10 cellular contexts compared by ENCODE assay signal in the genomic region with DNA sequence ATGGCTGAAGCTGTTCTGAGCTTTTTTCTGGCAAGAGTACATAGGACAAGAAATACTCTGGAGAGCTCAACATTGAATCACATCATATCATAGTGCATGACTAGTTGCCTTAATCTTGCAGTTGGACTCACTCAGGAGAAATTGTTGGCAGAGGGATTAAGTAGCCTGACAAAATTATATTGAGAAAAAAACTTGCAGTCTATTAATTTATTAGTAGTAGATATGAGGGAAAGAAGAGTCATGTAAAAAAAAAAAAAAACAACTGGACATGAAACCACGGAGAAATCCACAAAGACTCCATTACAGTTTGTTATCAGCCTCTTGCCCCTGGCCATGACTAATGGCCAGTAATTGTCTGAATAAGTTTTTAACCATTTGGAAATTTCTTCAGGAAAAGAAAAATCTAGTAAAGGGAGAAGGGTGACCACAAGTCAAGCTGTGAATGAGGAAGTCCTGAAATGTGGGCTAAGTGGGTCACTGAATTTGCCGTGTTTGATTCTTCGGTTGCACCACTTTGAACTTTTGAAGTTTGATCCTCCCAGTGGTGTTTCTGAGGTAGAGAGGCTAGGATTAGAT. TPM values are rescaled to one million over a fixed set of nuclear protein-coding genes. Genes with fewer than 3 reads are reported as not detected.
DNase-seq lines count a peak whose midpoint lies in the region; ATAC-seq and TF ChIP-seq lines count a peak whose summit lies in the region.
"Had no signal": no experiment of that assay in that cellular context is flagged by ENCODE, and none has a peak within 500 bp of the region (broad histone marks: within the 10 kb centered on the region; RNA-seq: fewer than 3 reads in every experiment).

No MANE protein-coding gene starts in this region.

- H3K4me1 ChIP-seq in PC-3 (ENCODE audit: insufficient read depth, low read length): peaks cover 8% of the 10 kb centered on the region; the same call in 1 of the 2 replicates
- H3K4me1 ChIP-seq in esophagus muscularis mucosa: peaks cover 67 to 87% (median 77%) of the 10 kb centered on the region in 4 donors

- H3K27me3 Mint-ChIP-seq in osteocyte (ENCODE audit: unreplicated experiment): no peaks in the 10 kb centered on the region

- H3K9ac ChIP-seq in PC-3 (ENCODE audit: low read length): no peak overlapping the region

- H2AFZ ChIP-seq in PC-3 (ENCODE audit: low read length): no peak overlapping the region

- TF ChIP-seq CTCF in PC-3 (conservative IDR thresholded peaks at IDR 0.05; ENCODE audit: low read depth, low read length): no peak
- TF ChIP-seq CTCF in esophagus muscularis mucosa (IDR thresholded peaks at IDR 0.05): no peak
- no peak for TF ChIP-seq CTCF in osteocyte (IDR thresholded peaks at IDR 0.05)

- no peaks in the 10 kb centered on the region for H3K9me3 ChIP-seq in PC-3 (ENCODE audit: low read length)
- no peaks in the 10 kb centered on the region for H3K9me3 ChIP-seq in esophagus muscularis mucosa

- 61% methylated on average over 3 of the region's 3 CpGs for WGBS in esophagus muscularis mucosa

- H3K27me3 ChIP-seq in PC-3 (ENCODE audit: low read length) (no peaks in the 10 kb centered on the region), esophagus muscularis mucosa (no peaks in the 10 kb centered on the region)

- H3F3A ChIP-seq in PC-3 (ENCODE audit: low read length, unreplicated experiment): no peaks in the 10 kb centered on the region

- peaks cover 42% of the 10 kb centered on the region for H3K36me3 Mint-ChIP-seq in osteocyte (ENCODE audit: unreplicated experiment)

- H3K4me3 Mint-ChIP-seq in osteocyte (ENCODE audit: unreplicated experiment): no peak overlapping the region

- no TSS peak for BruUV-seq in PC-3 (replicated peaks; lab: Mats Ljungman, UMichigan)

- DNase-seq in ELR (ENCODE audit: low read depth) (peak; percentile 52), PC-3 (peak; percentile 35), esophagus muscularis mucosa (ENCODE audit: extremely low spot score) (no peak), osteocyte (ENCODE audit: extremely low spot score, unreplicated experiment) (no peak), NK-92 (lab: John Stamatoyannopoulos, UW; ENCODE audit: unreplicated experiment) (no peak)
- DNase-seq: anterior cingulate cortex, NCI-H526 treated with DMSO at 0.1 percent for 48 hours had no signal

- peak overlapping the region; percentile 72 for H3K27ac Mint-ChIP-seq in osteocyte (ENCODE audit: unreplicated experiment)

- peaks cover 13% of the 10 kb centered on the region for H3K9me3 Mint-ChIP-seq in osteocyte (ENCODE audit: unreplicated experiment)

- TF ChIP-seq POLR2A in esophagus muscularis mucosa (IDR thresholded peaks at IDR 0.05; ENCODE audit: low read depth): no peak

- H3K4me2 ChIP-seq in PC-3 (ENCODE audit: low read length): no peak overlapping the region

- H3K36me3 ChIP-seq in PC-3 (ENCODE audit: low read depth, low read length) (no peaks in the 10 kb centered on the region), esophagus muscularis mucosa (no peaks in the 10 kb centered on the region)

- POLR2A ChIA-PET in PC-3 (lab: Charles Lee; ENCODE audit: unreplicated experiment): no interaction called here

- ATAC-seq in PC-3 (no peak), HG03354 (IDR thresholded peaks at IDR 0.05; ENCODE audit: poor library complexity, severe bottlenecking, unreplicated experiment) (no peak), HG03159 (IDR thresholded peaks at IDR 0.05; ENCODE audit: unreplicated experiment) (no peak), GM18868 (IDR thresholded peaks at IDR 0.05; ENCODE audit: unreplicated experiment) (no peak)

- intact Hi-C loops in PC-3 (cut with micrococcal nuclease): no loop called here
- intact Hi-C loops in esophagus muscularis mucosa (cut with DNase I): no loop called here

- H3K79me2 ChIP-seq in PC-3 (ENCODE audit: low read length): no peaks in the 10 kb centered on the region

- no peak for TF ChIP-seq EP300 in esophagus muscularis mucosa (IDR thresholded peaks at IDR 0.05)

- H3K4me3 ChIP-seq in PC-3 (ENCODE audit: low read length): no peak overlapping the region
- H3K4me3 ChIP-seq in esophagus muscularis mucosa: peak overlapping the region in 1 of 4 donors; percentile 7

- H4K20me1 ChIP-seq in PC-3 (ENCODE audit: low read length): no peaks in the 10 kb centered on the region

- H3K27ac ChIP-seq in PC-3 (ENCODE audit: low read length): no peak overlapping the region
- H3K27ac ChIP-seq in esophagus muscularis mucosa (replicated peaks in 1 of 4): peak overlapping the region; percentile 86 to 99 (median 96)

- H3K4me1 Mint-ChIP-seq in osteocyte (ENCODE audit: unreplicated experiment): peaks cover 83% of the 10 kb centered on the region

- CTCF ChIA-PET in PC-3 (lab: Charles Lee): no interaction called here

- H3K9me2 ChIP-seq in PC-3 (replicated peaks; ENCODE audit: low read length): no peaks in the 10 kb centered on the region

RNA-seq across cellular contexts. Expression of gene FHL1, which starts 45.6 kb away (rescaled TPM):
- total RNA-seq in PC-3 (2014; rRNA removed) (42.4 and 51.8 TPM in 2 replicates), esophagus muscularis mucosa (1,000 to 10,000 TPM; 2,189 to 3,092 (median 2,823) TPM), osteocyte (1,613 and 1,725 TPM in 2 replicates)

RNA-seq across cellular contexts. Expression of gene MAP7D3, which starts 58.3 kb away (rescaled TPM):
- total RNA-seq in PC-3 (2014; rRNA removed): 0.40 and 0.69 TPM in 2 replicates
- total RNA-seq in esophagus muscularis mucosa: 10 to 100 TPM; 14.5 to 21.2 (median 17.1) TPM
- 84.7 and 87.4 TPM in 2 replicates for total RNA-seq in osteocyte

Comparison
In these comparisons a context has a peak if more than half of its experiments do, and no peak if none do; other contexts are left out.
1. DNase-seq: peak in ELR (single experiment) and PC-3 (single experiment); none in esophagus muscularis mucosa (single experiment), osteocyte (single experiment) and NK-92 (single experiment).
2. RNA of gene FHL1, which starts 45.6 kb away (total RNA-seq): 2,189 to 3,092 TPM in esophagus muscularis mucosa and 1,613 to 1,725 TPM in osteocyte; 42.4 to 51.8 TPM in PC-3; every median in the first group is over 10 times any median in the second.